In the genomic region with DNA sequence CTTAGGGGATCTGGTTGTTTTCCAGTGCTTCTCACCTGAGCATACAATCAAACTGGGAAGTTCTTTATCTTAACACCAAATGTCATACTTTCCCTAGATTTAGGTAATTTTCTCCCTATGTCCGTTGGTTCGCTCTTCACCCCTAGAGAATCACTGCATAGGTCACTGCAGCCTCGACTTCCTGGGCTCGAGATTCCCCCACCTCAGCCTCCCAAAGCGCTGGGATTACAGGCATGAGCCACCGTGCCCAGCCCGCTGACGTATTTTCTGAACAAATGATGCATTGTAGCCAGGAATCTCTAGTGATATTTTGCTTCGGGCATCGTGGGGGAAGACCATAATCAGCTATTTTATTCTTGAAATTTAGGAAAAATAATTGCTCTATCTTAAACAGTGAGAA, we compare ENCODE assay signal across 6 cellular contexts. TPM values are rescaled to one million over a fixed set of nuclear protein-coding genes. Genes with fewer than 3 reads are reported as not detected.
A peak's percentile ranks its signal among the peaks of the same experiment; 100 is the strongest.
DNase-seq lines count a peak whose midpoint lies in the region; ATAC-seq and TF ChIP-seq lines count a peak whose summit lies in the region.

No MANE protein-coding gene starts in this region.

- WGBS in body of pancreas, 2 donors: 25 to 38% methylated on average over 10 of the region's 10 CpGs

- H3K27me3 ChIP-seq in HUES48 (ENCODE audit: control insufficient read depth, insufficient read depth, low read length): no peaks in the 10 kb centered on the region
- H3K27me3 ChIP-seq in body of pancreas: no peaks in the 10 kb centered on the region
- no peaks in the 10 kb centered on the region for H3K27me3 ChIP-seq in neural cell (ENCODE audit: insufficient read depth, low read depth, low read length)

- DNase-seq in body of pancreas (peak; percentile 33 to 42 (median 38)), hippocampal formation (lab: John Stamatoyannopoulos, UW) (no peak), cerebellum (ENCODE audit: low spot score) (no peak)

- TF ChIP-seq POLR2A in body of pancreas (IDR thresholded peaks at IDR 0.05): no peak

- peak overlapping the region; percentile 99 for H3K9ac ChIP-seq in HUES48 (ENCODE audit: low read depth, low read length)
- peak overlapping the region; percentile 79 for H3K9ac ChIP-seq in neural cell (ENCODE audit: low read length)

- H3K27ac ChIP-seq in HUES48 (ENCODE audit: low read depth, low read length): peak overlapping the region; percentile 48
- H3K27ac ChIP-seq in body of pancreas: peak overlapping the region in 3 of 4 donors; percentile 77 to 97 (median 92)
- peak overlapping the region; percentile 93 for H3K27ac ChIP-seq in neural cell (ENCODE audit: low read length)

- TF ChIP-seq RAD21 in neural cell (conservative IDR thresholded peaks at IDR 0.05): no peak

- H3K4me3 ChIP-seq in HUES48 (ENCODE audit: low read depth, low read length): peak overlapping the region; percentile 98
- H3K4me3 ChIP-seq in body of pancreas: no peak overlapping the region
- H3K4me3 ChIP-seq in neural cell (ENCODE audit: low read length): peak overlapping the region; percentile 69

- peaks cover 14% of the 10 kb centered on the region for H3K4me1 ChIP-seq in HUES48 (ENCODE audit: control insufficient read depth, insufficient read depth, low read length)
- peaks cover 23% of the 10 kb centered on the region for H3K4me1 ChIP-seq in body of pancreas

- H3K79me2 ChIP-seq in neural cell (replicated peaks; ENCODE audit: insufficient read depth, low read length): peaks cover 28% of the 10 kb centered on the region

- no peaks in the 10 kb centered on the region for H3K9me3 ChIP-seq in HUES48 (ENCODE audit: control insufficient read depth, insufficient read depth, low read length)
- no peaks in the 10 kb centered on the region for H3K9me3 ChIP-seq in body of pancreas
- H3K9me3 ChIP-seq in neural cell (ENCODE audit: low read length): no peaks in the 10 kb centered on the region

- ATAC-seq in body of pancreas: no peak
- no peak for ATAC-seq in GM18907 (IDR thresholded peaks at IDR 0.05; ENCODE audit: unreplicated experiment)

- no peaks in the 10 kb centered on the region for H4K20me1 ChIP-seq in neural cell (ENCODE audit: insufficient read depth)

- peaks cover 6% of the 10 kb centered on the region for H3F3A ChIP-seq in neural cell (ENCODE audit: insufficient read depth, low read length, poor library complexity, severe bottlenecking)

- no peak for TF ChIP-seq EP300 in neural cell (conservative IDR thresholded peaks at IDR 0.05; ENCODE audit: poor library complexity, severe bottlenecking)

- no peaks in the 10 kb centered on the region for H3K9me2 ChIP-seq in neural cell (ENCODE audit: insufficient read depth, low read length)

- H2AFZ ChIP-seq in neural cell (ENCODE audit: low read depth, low read length): peak overlapping the region; percentile 37

- H3K4me2 ChIP-seq in neural cell (ENCODE audit: low read length): no peak overlapping the region

- intact Hi-C loops in body of pancreas (cut with DNase I): no loop called here

- TF ChIP-seq CTCF in body of pancreas (IDR thresholded peaks at IDR 0.05) (no peak), neural cell (IDR thresholded peaks at IDR 0.05; ENCODE audit: poor library complexity, severe bottlenecking) (no peak)

- peaks cover 53% of the 10 kb centered on the region for H3K36me3 ChIP-seq in HUES48 (ENCODE audit: control insufficient read depth, insufficient read depth, low read length)
- H3K36me3 ChIP-seq in body of pancreas (replicated peaks in 1 of 2; ENCODE audit: insufficient read depth in 1 of 2, low read depth in 2 of 2): peaks cover 4 to 18% of the 10 kb centered on the region in 2 donors
- no peaks in the 10 kb centered on the region for H3K36me3 ChIP-seq in neural cell (ENCODE audit: insufficient read depth, low read length)

TF ChIP-seq in neural cell, 6 proteins besides CTCF, POLR2A, EP300 and RAD21:
- TF ChIP-seq TAF1 (IDR thresholded peaks at IDR 0.05; ENCODE audit: low read depth): no peak
- TF ChIP-seq, protein P1, sequence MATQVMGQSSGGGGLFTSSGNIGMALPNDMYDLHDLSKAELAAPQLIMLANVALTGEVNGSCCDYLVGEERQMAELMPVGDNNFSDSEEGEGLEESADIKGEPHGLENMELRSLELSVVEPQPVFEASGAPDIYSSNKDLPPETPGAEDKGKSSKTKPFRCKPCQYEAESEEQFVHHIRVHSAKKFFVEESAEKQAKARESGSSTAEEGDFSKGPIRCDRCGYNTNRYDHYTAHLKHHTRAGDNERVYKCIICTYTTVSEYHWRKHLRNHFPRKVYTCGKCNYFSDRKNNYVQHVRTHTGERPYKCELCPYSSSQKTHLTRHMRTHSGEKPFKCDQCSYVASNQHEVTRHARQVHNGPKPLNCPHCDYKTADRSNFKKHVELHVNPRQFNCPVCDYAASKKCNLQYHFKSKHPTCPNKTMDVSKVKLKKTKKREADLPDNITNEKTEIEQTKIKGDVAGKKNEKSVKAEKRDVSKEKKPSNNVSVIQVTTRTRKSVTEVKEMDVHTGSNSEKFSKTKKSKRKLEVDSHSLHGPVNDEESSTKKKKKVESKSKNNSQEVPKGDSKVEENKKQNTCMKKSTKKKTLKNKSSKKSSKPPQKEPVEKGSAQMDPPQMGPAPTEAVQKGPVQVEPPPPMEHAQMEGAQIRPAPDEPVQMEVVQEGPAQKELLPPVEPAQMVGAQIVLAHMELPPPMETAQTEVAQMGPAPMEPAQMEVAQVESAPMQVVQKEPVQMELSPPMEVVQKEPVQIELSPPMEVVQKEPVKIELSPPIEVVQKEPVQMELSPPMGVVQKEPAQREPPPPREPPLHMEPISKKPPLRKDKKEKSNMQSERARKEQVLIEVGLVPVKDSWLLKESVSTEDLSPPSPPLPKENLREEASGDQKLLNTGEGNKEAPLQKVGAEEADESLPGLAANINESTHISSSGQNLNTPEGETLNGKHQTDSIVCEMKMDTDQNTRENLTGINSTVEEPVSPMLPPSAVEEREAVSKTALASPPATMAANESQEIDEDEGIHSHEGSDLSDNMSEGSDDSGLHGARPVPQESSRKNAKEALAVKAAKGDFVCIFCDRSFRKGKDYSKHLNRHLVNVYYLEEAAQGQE (IDR thresholded peaks at IDR 0.05; ENCODE audit: borderline replicate concordance): no peak
- TF ChIP-seq SMC3 (conservative IDR thresholded peaks at IDR 0.05; ENCODE audit: poor library complexity): no peak
- TF ChIP-seq POLR2AphosphoS5 (IDR thresholded peaks at IDR 0.05): no peak
- no peak for TF ChIP-seq MXI1 (conservative IDR thresholded peaks at IDR 0.05; ENCODE audit: poor library complexity, severe bottlenecking)
- no peak for TF ChIP-seq EZH2 (IDR thresholded peaks at IDR 0.05; ENCODE audit: borderline replicate concordance, insufficient read depth, low read length, poor library complexity, severe bottlenecking)
TF ChIP-seq in neural cell: peak in this region for 0.

RNA-seq across cellular contexts. Expression of gene RPL41, which starts 1.1 kb away (rescaled TPM):
- total RNA-seq in body of pancreas (1,000 to 10,000 TPM; 1,174 to 2,214 TPM), cerebellum (763 TPM)
- 1,970 and 2,186 TPM in 2 replicates for polyA plus RNA-seq in neural cell
- polyA minus RNA-seq in neural cell: 503 and 510 TPM in 2 replicates

RNA-seq across cellular contexts. Expression of gene ZC3H10, which starts 2.7 kb away (rescaled TPM):
- 10 to 100 TPM in 1 of 2 donors, under 1 TPM in 1; 0.99 to 11.2 TPM for total RNA-seq in body of pancreas
- polyA plus RNA-seq in neural cell: 6.7 and 11.3 TPM in 2 replicates
- 18.8 and 25.1 TPM in 2 replicates for polyA minus RNA-seq in neural cell
- 9.4 TPM for total RNA-seq in cerebellum

RNA-seq across cellular contexts. Expression of gene PA2G4, which starts 11.0 kb away (rescaled TPM):
- total RNA-seq in body of pancreas (100 to 1,000 TPM in 1 of 2 donors, 10 to 100 TPM in 1; 49.4 to 107 TPM), cerebellum (51.6 TPM)
- 109 and 115 TPM in 2 replicates for polyA plus RNA-seq in neural cell
- 77.4 and 113 TPM in 2 replicates for polyA minus RNA-seq in neural cell

RNA-seq across cellular contexts. Expression of gene ESYT1, which starts 12.7 kb away (rescaled TPM):
- 100 to 1,000 TPM in 1 of 2 donors, 10 to 100 TPM in 1; 43.3 to 182 TPM for total RNA-seq in body of pancreas
- 19.6 and 25.1 TPM in 2 replicates for polyA plus RNA-seq in neural cell
- 16.4 and 26.1 TPM in 2 replicates for polyA minus RNA-seq in neural cell
- total RNA-seq in cerebellum: 32.2 TPM

RNA-seq across cellular contexts. Expression of gene ERBB3, which starts 35.4 kb away (rescaled TPM):
- total RNA-seq in body of pancreas (10 to 100 TPM; 72.9 to 74.8 TPM), cerebellum (4.7 TPM)
- 0.58 and 0.78 TPM in 2 replicates for polyA plus RNA-seq in neural cell
- polyA minus RNA-seq in neural cell: 0.23 and 0.24 TPM in 2 replicates

Comparison
In these comparisons a context has a peak if more than half of its experiments do, and no peak if none do; other contexts are left out.
1. H3K4me3 ChIP-seq: peak in HUES48 (single experiment) and neural cell (single experiment); none in body of pancreas (0 of 2).
2. DNase-seq: peak in body of pancreas (4 of 4); none in hippocampal formation (0 of 2) and cerebellum (single experiment).
3. Peak in every context shown above with its lines, with median percentiles within 50 percentile points of each other: H3K27ac ChIP-seq.